Comparison of ENCODE assay signal across 1 cellular context in genomic region chr22:26483439-26484359, GRCh38.
TF ChIP-seq lines count a peak whose summit lies in the region.

Gene HPS4, minus strand, starts transcription at chr22:26483783. Its CDS starts 2,021 bp downstream, at chr22:26481762.
A gene with protein sequence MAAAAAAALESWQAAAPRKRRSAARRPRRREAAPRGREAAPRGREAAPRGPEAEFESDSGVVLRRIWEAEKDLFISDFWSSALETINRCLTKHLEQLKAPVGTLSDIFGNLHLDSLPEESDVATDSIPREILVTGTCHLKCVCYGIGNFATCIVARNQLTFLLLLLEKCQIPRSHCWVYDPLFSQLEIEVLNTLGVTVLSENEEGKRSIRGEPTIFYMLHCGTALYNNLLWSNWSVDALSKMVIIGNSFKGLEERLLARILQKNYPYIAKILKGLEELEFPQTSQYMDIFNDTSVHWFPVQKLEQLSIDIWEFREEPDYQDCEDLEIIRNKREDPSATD (plus strand): TSS chr22:26483877. CDS start chr22:26483891, 14 bp downstream.

TF ChIP-seq in K562, 482 proteins besides CTCF, POLR2A, EP300 and RAD21 (continued from another document and continues in another):
- TF ChIP-seq AFF1 (IDR thresholded peaks at IDR 0.05; ENCODE audit: low read depth in 1 of 2, partially characterized antibody in 2 of 2) (no peak), CREBBP (IDR thresholded peaks at IDR 0.05; ENCODE audit: low read depth, low read length) (no peak), ZNF655 (CRISPR knock-in tag; IDR thresholded peaks at IDR 0.05) (no peak), ETV5 (CRISPR knock-in tag; IDR thresholded peaks at IDR 0.05; ENCODE audit: low read depth) (no peak; the same call in 1 of the 2 replicates), MTA2 (IDR thresholded peaks at IDR 0.05; ENCODE audit: low read depth) (no peak), BCL6 (CRISPR knock-in tag; IDR thresholded peaks at IDR 0.05) (no peak), ZNF764 (CRISPR knock-in tag; IDR thresholded peaks at IDR 0.05; ENCODE audit: low read depth) (no peak), CCNT2 (IDR thresholded peaks at IDR 0.05; ENCODE audit: borderline replicate concordance, extremely low read depth, insufficient read length, low read depth, low read length) (peak; percentile 81), ELK1 (CRISPR knock-in tag; IDR thresholded peaks at IDR 0.05) (no peak), POLR2AphosphoS2 (IDR thresholded peaks at IDR 0.05; ENCODE audit: low read length) (no peak), RCOR1 (IDR thresholded peaks at IDR 0.05; ENCODE audit: borderline replicate concordance in 1 of 2, low read depth in 2 of 2, low read length in 2 of 2) (peak; percentile 34 to 90), MXI1 (IDR thresholded peaks at IDR 0.05; ENCODE audit: low read depth, low read length) (0 out of 2 replicates have a peak, but pooled peaks have one; percentile 72), ZNF165 (CRISPR knock-in tag; IDR thresholded peaks at IDR 0.05; ENCODE audit: borderline replicate concordance) (no peak), RBM14 (IDR thresholded peaks at IDR 0.05; ENCODE audit: borderline replicate concordance, insufficient read depth, low read depth, low read length) (no peak), BRD4 (IDR thresholded peaks at IDR 0.05) (no peak; the same call in 1 of the 2 replicates), ATF2 (CRISPR knock-in tag; IDR thresholded peaks at IDR 0.05) (peak; percentile 76; the same call in 1 of the 2 replicates), NUFIP1 (IDR thresholded peaks at IDR 0.05; ENCODE audit: partially characterized antibody) (no peak), CUX1 (CRISPR knock-in tag; IDR thresholded peaks at IDR 0.05) (no peak), ZC3H4 (CRISPR knock-in tag; IDR thresholded peaks at IDR 0.05; ENCODE audit: borderline replicate concordance) (no peak), HDAC2 (IDR thresholded peaks at IDR 0.05) (peak; percentile 100), BACH1 (tag; IDR thresholded peaks at IDR 0.05) (no peak)
- TF ChIP-seq, protein P1, sequence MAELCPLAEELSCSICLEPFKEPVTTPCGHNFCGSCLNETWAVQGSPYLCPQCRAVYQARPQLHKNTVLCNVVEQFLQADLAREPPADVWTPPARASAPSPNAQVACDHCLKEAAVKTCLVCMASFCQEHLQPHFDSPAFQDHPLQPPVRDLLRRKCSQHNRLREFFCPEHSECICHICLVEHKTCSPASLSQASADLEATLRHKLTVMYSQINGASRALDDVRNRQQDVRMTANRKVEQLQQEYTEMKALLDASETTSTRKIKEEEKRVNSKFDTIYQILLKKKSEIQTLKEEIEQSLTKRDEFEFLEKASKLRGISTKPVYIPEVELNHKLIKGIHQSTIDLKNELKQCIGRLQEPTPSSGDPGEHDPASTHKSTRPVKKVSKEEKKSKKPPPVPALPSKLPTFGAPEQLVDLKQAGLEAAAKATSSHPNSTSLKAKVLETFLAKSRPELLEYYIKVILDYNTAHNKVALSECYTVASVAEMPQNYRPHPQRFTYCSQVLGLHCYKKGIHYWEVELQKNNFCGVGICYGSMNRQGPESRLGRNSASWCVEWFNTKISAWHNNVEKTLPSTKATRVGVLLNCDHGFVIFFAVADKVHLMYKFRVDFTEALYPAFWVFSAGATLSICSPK (IDR thresholded peaks at IDR 0.05; ENCODE audit: borderline replicate concordance): no peak
- TF ChIP-seq, protein P2, sequence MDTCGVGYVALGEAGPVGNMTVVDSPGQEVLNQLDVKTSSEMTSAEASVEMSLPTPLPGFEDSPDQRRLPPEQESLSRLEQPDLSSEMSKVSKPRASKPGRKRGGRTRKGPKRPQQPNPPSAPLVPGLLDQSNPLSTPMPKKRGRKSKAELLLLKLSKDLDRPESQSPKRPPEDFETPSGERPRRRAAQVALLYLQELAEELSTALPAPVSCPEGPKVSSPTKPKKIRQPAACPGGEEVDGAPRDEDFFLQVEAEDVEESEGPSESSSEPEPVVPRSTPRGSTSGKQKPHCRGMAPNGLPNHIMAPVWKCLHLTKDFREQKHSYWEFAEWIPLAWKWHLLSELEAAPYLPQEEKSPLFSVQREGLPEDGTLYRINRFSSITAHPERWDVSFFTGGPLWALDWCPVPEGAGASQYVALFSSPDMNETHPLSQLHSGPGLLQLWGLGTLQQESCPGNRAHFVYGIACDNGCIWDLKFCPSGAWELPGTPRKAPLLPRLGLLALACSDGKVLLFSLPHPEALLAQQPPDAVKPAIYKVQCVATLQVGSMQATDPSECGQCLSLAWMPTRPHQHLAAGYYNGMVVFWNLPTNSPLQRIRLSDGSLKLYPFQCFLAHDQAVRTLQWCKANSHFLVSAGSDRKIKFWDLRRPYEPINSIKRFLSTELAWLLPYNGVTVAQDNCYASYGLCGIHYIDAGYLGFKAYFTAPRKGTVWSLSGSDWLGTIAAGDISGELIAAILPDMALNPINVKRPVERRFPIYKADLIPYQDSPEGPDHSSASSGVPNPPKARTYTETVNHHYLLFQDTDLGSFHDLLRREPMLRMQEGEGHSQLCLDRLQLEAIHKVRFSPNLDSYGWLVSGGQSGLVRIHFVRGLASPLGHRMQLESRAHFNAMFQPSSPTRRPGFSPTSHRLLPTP (IDR thresholded peaks at IDR 0.05; ENCODE audit: borderline replicate concordance, extremely low read depth, insufficient read length): peak; percentile 21
- TF ChIP-seq, protein P3, sequence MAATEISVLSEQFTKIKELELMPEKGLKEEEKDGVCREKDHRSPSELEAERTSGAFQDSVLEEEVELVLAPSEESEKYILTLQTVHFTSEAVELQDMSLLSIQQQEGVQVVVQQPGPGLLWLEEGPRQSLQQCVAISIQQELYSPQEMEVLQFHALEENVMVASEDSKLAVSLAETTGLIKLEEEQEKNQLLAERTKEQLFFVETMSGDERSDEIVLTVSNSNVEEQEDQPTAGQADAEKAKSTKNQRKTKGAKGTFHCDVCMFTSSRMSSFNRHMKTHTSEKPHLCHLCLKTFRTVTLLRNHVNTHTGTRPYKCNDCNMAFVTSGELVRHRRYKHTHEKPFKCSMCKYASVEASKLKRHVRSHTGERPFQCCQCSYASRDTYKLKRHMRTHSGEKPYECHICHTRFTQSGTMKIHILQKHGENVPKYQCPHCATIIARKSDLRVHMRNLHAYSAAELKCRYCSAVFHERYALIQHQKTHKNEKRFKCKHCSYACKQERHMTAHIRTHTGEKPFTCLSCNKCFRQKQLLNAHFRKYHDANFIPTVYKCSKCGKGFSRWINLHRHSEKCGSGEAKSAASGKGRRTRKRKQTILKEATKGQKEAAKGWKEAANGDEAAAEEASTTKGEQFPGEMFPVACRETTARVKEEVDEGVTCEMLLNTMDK (IDR thresholded peaks at IDR 0.05; ENCODE audit: borderline replicate concordance, insufficient read depth, low read depth, low read length, poor library complexity, severe bottlenecking): no peak
